ENCODE assay signal across 8 cellular contexts in the genomic region with DNA sequence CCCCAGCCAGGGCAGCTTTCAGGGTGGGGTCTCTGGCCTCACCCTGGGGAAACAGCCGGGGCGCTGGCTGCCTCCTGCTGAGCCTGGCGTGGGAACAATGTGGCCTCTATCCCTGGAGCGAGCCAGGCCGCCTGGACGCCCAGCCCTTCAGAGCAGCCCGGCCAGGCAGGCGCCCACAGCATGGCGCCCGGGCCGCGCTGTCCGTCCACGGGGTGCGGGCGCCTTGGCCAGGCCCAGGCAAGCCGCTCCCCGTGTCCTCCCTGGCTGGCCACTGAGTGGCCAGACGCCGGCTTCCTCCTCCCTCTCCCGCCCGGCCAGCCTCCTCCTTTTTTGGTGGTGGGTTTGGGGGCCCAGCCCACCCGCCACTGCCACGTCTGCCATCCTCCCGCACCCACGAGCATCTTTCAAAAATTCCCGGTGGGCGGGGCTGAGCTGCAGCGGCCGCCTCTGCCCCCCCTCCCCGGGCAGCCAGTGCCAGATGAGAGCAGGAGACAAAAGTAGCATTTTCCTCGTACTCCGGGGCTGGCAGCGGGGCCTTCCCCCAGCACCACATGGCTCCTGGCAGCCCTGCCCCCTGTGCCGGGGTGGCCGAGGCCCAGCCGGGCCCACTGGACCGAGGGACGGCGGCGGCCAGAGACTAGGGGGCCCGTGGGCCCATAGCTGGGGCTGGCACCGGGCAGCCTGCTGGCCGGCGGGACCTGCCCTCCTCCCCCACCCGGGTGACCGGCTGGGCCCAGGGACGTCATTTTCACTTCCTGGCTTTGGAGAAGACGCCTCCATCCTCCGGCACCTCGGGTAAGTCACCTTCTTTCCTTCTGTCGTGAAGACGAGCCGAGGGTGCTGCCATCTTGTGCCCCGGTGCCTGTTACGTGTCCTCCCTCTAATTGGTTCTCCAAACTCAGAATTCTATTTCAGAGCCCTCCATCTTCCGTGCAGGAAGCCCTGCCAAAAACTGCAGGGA.
A peak's percentile ranks its signal among the peaks of the same experiment; 100 is the strongest.
DNase-seq lines count a peak whose midpoint lies in the region; TF ChIP-seq lines count a peak whose summit lies in the region.

No MANE protein-coding gene starts in this region.

- peak overlapping the region; percentile 100 for H3K27ac ChIP-seq in C4-2B

- DNase-seq in NCI-H69 (lab: John Stamatoyannopoulos, UW) (peak; percentile 86), epithelial cell of esophagus (ENCODE audit: low read depth) (peak; percentile 64), occipital lobe (lab: John Stamatoyannopoulos, UW) (peak; percentile 86), OCI-M2 (lab: John Stamatoyannopoulos, UW; ENCODE audit: unreplicated experiment) (no peak), foreskin melanocyte (no peak), epidermal melanocyte (ENCODE audit: insufficient read length, low spot score) (no peak)
- no peak for DNase-seq in NK-92 treated with Interleukin-12 subunit alpha and Interleukin-12 subunit beta, amount 100 ng/mL, for 24 hours (lab: John Stamatoyannopoulos, UW)

- H3K4me3 ChIP-seq in epithelial cell of esophagus (ENCODE audit: low read length) = peak overlapping the region; percentile 89

- TF ChIP-seq CTCF in C4-2B (conservative IDR thresholded peaks at IDR 0.05) (no peak), epithelial cell of esophagus (IDR thresholded peaks at IDR 0.05; ENCODE audit: insufficient read depth, low read depth, low read length, missing control alignments) (no peak)

Comparison
In these comparisons a context has a peak if more than half of its experiments do, and no peak if none do; other contexts are left out.
1. DNase-seq: peak in NCI-H69 (single experiment), epithelial cell of esophagus (single experiment) and occipital lobe (single experiment); none in OCI-M2 (single experiment), NK-92 treated with Interleukin-12 subunit alpha and Interleukin-12 subunit beta, amount 100 ng/mL, for 24 hours (single experiment), foreskin melanocyte (single experiment) and epidermal melanocyte (single experiment).